ENCODE assay signal across 1 cellular context in genomic region chr4:102579794-102580462, GRCh38.
TF ChIP-seq lines count a peak whose summit lies in the region.

No MANE protein-coding gene starts in this region.

TF ChIP-seq in HepG2, 621 proteins besides CTCF, POLR2A, EP300 and RAD21:
- TF ChIP-seq, protein P1, sequence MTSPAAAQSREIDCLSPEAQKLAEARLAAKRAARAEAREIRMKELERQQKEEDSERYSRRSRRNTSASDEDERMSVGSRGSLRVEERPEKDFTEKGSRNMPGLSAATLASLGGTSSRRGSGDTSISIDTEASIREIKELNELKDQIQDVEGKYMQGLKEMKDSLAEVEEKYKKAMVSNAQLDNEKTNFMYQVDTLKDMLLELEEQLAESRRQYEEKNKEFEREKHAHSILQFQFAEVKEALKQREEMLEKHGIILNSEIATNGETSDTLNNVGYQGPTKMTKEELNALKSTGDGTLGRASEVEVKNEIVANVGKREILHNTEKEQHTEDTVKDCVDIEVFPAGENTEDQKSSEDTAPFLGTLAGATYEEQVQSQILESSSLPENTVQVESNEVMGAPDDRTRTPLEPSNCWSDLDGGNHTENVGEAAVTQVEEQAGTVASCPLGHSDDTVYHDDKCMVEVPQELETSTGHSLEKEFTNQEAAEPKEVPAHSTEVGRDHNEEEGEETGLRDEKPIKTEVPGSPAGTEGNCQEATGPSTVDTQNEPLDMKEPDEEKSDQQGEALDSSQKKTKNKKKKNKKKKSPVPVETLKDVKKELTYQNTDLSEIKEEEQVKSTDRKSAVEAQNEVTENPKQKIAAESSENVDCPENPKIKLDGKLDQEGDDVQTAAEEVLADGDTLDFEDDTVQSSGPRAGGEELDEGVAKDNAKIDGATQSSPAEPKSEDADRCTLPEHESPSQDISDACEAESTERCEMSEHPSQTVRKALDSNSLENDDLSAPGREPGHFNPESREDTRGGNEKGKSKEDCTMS (CRISPR knock-in tag; conservative IDR thresholded peaks at IDR 0.05) = no peak
- TF ChIP-seq MBD4 (IDR thresholded peaks at IDR 0.05; ENCODE audit: borderline replicate concordance, low read length) (no peak), ZNF446 (CRISPR knock-in tag; IDR thresholded peaks at IDR 0.05) (no peak), ZFP36 (IDR thresholded peaks at IDR 0.05; ENCODE audit: borderline replicate concordance, low read depth, low read length, partially characterized antibody) (no peak), HMG20A (CRISPR knock-in tag; IDR thresholded peaks at IDR 0.05; ENCODE audit: borderline replicate concordance) (no peak), ZBTB46 (CRISPR knock-in tag; IDR thresholded peaks at IDR 0.05; ENCODE audit: borderline replicate concordance) (no peak), ZNF431 (CRISPR knock-in tag; IDR thresholded peaks at IDR 0.05; ENCODE audit: borderline replicate concordance, low read depth) (no peak), ATM (IDR thresholded peaks at IDR 0.05; ENCODE audit: borderline replicate concordance) (no peak), NFE2L1 (CRISPR knock-in tag; IDR thresholded peaks at IDR 0.05; ENCODE audit: borderline replicate concordance) (no peak), SRSF9 (IDR thresholded peaks at IDR 0.05; ENCODE audit: borderline replicate concordance, insufficient read depth, low read depth, low read length, poor library complexity, severe bottlenecking) (no peak), ZNF709 (CRISPR knock-in tag; IDR thresholded peaks at IDR 0.05) (no peak), BRCA1 (CRISPR knock-in tag; IDR thresholded peaks at IDR 0.05) (no peak), ZKSCAN1 (IDR thresholded peaks at IDR 0.05; ENCODE audit: low read length) (no peak), NCOA2 (CRISPR knock-in tag; IDR thresholded peaks at IDR 0.05) (no peak), FOXP4 (CRISPR knock-in tag; IDR thresholded peaks at IDR 0.05) (no peak)
- TF ChIP-seq, protein P2, sequence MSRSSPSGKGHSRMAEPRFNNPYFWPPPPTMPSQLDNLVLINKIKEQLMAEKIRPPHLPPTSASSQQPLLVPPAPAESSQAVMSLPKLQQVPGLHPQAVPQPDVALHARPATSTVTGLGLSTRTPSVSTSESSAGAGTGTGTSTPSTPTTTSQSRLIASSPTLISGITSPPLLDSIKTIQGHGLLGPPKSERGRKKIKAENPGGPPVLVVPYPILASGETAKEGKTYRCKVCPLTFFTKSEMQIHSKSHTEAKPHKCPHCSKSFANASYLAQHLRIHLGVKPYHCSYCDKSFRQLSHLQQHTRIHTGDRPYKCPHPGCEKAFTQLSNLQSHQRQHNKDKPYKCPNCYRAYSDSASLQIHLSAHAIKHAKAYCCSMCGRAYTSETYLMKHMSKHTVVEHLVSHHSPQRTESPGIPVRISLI (CRISPR knock-in tag; IDR thresholded peaks at IDR 0.05; ENCODE audit: borderline replicate concordance) = no peak
- TF ChIP-seq, protein P3, sequence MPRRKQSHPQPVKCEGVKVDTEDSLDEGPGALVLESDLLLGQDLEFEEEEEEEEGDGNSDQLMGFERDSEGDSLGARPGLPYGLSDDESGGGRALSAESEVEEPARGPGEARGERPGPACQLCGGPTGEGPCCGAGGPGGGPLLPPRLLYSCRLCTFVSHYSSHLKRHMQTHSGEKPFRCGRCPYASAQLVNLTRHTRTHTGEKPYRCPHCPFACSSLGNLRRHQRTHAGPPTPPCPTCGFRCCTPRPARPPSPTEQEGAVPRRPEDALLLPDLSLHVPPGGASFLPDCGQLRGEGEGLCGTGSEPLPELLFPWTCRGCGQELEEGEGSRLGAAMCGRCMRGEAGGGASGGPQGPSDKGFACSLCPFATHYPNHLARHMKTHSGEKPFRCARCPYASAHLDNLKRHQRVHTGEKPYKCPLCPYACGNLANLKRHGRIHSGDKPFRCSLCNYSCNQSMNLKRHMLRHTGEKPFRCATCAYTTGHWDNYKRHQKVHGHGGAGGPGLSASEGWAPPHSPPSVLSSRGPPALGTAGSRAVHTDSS (CRISPR knock-in tag; conservative IDR thresholded peaks at IDR 0.05) = no peak
- TF ChIP-seq, protein P4, sequence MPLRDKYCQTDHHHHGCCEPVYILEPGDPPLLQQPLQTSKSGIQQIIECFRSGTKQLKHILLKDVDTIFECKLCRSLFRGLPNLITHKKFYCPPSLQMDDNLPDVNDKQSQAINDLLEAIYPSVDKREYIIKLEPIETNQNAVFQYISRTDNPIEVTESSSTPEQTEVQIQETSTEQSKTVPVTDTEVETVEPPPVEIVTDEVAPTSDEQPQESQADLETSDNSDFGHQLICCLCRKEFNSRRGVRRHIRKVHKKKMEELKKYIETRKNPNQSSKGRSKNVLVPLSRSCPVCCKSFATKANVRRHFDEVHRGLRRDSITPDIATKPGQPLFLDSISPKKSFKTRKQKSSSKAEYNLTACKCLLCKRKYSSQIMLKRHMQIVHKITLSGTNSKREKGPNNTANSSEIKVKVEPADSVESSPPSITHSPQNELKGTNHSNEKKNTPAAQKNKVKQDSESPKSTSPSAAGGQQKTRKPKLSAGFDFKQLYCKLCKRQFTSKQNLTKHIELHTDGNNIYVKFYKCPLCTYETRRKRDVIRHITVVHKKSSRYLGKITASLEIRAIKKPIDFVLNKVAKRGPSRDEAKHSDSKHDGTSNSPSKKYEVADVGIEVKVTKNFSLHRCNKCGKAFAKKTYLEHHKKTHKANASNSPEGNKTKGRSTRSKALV (CRISPR knock-in tag; IDR thresholded peaks at IDR 0.05) = no peak
TF ChIP-seq in HepG2: peak in this region for 0.
